Comparison of ENCODE assay signal across 1 cellular context in genomic region chr13:74153316-74153715, GRCh38.
TF ChIP-seq lines count a peak whose summit lies in the region.

No MANE protein-coding gene starts in this region.

TF ChIP-seq in endothelial cell of umbilical vein, 7 proteins besides CTCF, POLR2A, EP300 and RAD21:
- no peak for TF ChIP-seq GATA2 (IDR thresholded peaks at IDR 0.05; ENCODE audit: insufficient read depth, insufficient read length, low read depth, low read length)
- no peak for TF ChIP-seq MYC (IDR thresholded peaks at IDR 0.05; ENCODE audit: low read depth, low read length)
- TF ChIP-seq POLR2AphosphoS5 (IDR thresholded peaks at IDR 0.05; ENCODE audit: insufficient read depth, low read depth, low read length), result no peak
- TF ChIP-seq FOS (IDR thresholded peaks at IDR 0.05; ENCODE audit: borderline replicate concordance, insufficient read depth, low read length), result no peak
- TF ChIP-seq JUN (IDR thresholded peaks at IDR 0.05; ENCODE audit: borderline replicate concordance, insufficient read depth, insufficient read length, low read depth), result no peak
